8 cellular contexts compared by ENCODE assay signal in the genomic region with DNA sequence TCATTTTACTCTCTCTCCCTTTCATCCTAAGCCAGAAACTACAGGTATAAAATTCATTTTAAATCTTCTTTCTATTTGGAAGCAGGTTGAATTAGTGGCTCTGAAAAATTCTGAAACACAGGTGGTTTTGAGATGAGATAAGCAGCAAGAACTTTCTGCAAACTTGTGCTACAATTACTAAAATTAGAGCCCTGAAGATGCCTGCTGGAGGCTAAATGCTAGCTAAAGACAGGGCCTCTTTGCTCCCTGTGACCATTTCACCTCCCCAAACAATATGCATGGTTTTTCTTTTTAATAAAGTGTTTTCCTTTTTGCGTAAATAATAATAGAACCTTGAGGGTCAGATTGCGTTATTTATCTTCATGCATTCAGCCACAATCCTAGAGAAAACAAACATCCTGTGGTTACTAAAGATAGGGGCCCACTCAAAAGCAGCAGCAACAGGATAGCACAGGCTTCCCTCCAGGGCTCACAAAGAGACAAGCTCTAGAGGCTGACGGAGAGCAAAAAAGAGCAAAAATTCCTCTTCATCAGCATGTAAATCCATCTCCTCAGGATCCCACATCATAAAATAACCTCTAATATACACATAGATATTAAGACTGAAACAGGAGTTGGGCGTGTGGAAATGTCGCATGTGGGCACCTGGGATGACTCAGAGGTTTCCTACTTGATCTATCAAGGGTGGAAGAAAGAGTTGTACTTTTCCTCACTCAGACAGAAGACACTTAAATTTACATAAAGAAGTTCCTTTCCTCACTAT. TPM values are rescaled to one million over a fixed set of nuclear protein-coding genes. Genes with fewer than 3 reads are reported as not detected.
DNase-seq lines count a peak whose midpoint lies in the region; ATAC-seq lines count a peak whose summit lies in the region.

No MANE protein-coding gene starts in this region.

- peak; percentile 45 for ATAC-seq in GM19372 (IDR thresholded peaks at IDR 0.05; ENCODE audit: low read depth, unreplicated experiment)
- ATAC-seq in HG03354 (IDR thresholded peaks at IDR 0.05; ENCODE audit: poor library complexity, severe bottlenecking, unreplicated experiment) = peak; percentile 54
- ATAC-seq in activated naive CD8-positive, alpha-beta T cell treated with anti-CD3 and anti-CD28 coated beads, Interleukin-2, amount 50 U/mL, for 24 hours = peak; percentile 88

- peak overlapping the region; percentile 8 for H3K4me3 Mint-ChIP-seq in activated naive CD8-positive, alpha-beta T cell treated with anti-CD3 and anti-CD28 coated beads, Interleukin-2, amount 50 U/mL, for 24 hours

- peaks cover 47% of the 10 kb centered on the region for H3K4me1 Mint-ChIP-seq in activated naive CD8-positive, alpha-beta T cell treated with anti-CD3 and anti-CD28 coated beads, Interleukin-2, amount 50 U/mL, for 24 hours

- no peaks in the 10 kb centered on the region for H3K9me3 Mint-ChIP-seq in activated naive CD8-positive, alpha-beta T cell treated with anti-CD3 and anti-CD28 coated beads, Interleukin-2, amount 50 U/mL, for 24 hours

- DNase-seq in DMS53 (lab: John Stamatoyannopoulos, UW) (peak; percentile 80), NCI-H345 (lab: John Stamatoyannopoulos, UW) (no peak), G401 (ENCODE audit: low spot score) (no peak), activated gamma-delta T cell treated with Interleukin-2 at 50 U/mL for 16 hours (no peak)
- peak; percentile 53 for DNase-seq in activated naive CD8-positive, alpha-beta T cell treated with anti-CD3 and anti-CD28 coated beads, Interleukin-2, amount 50 U/mL, for 24 hours
- peak; percentile 48 for DNase-seq in stimulated activated CD4-positive, alpha-beta T cell treated with anti-CD3 and anti-CD28 coated beads, Interleukin-4, amount 100 ng/mL, for 24 hours

- peak overlapping the region; percentile 86 for H3K27ac Mint-ChIP-seq in activated naive CD8-positive, alpha-beta T cell treated with anti-CD3 and anti-CD28 coated beads, Interleukin-2, amount 50 U/mL, for 24 hours

- in situ Hi-C loops in G401 (cut with HindIII; ENCODE audit: low sequenced_read_pairs) = no loop called here

- H3K36me3 Mint-ChIP-seq in activated naive CD8-positive, alpha-beta T cell treated with anti-CD3 and anti-CD28 coated beads, Interleukin-2, amount 50 U/mL, for 24 hours (ENCODE audit: low read depth) = no peaks in the 10 kb centered on the region

- H3K27me3 Mint-ChIP-seq in activated naive CD8-positive, alpha-beta T cell treated with anti-CD3 and anti-CD28 coated beads, Interleukin-2, amount 50 U/mL, for 24 hours = peaks cover 5% of the 10 kb centered on the region

RNA-seq across cellular contexts. Expression of a gene that starts 26.5 kb away (rescaled TPM):
- 93.2 and 119 TPM in 2 replicates for total RNA-seq in G401 (2014; rRNA removed; shearing (Covaris generic))

Comparison
In these comparisons a context has a peak if more than half of its experiments do, and no peak if none do; other contexts are left out.
1. DNase-seq: peak in DMS53 (single experiment), activated naive CD8-positive, alpha-beta T cell treated with anti-CD3 and anti-CD28 coated beads, Interleukin-2, amount 50 U/mL, for 24 hours (single experiment) and stimulated activated CD4-positive, alpha-beta T cell treated with anti-CD3 and anti-CD28 coated beads, Interleukin-4, amount 100 ng/mL, for 24 hours (single experiment); none in NCI-H345 (single experiment), G401 (single experiment) and activated gamma-delta T cell treated with Interleukin-2 at 50 U/mL for 16 hours (single experiment).
2. Peak in every context shown above with its lines, with median percentiles within 50 percentile points of each other: ATAC-seq.